8 cellular contexts compared by ENCODE assay signal in genomic region chr4:109730294-109731051, GRCh38. TPM values are rescaled to one million over a fixed set of nuclear protein-coding genes. Genes with fewer than 3 reads are reported as not detected.
DNase-seq lines count a peak whose midpoint lies in the region; ATAC-seq and TF ChIP-seq lines count a peak whose summit lies in the region.

No MANE protein-coding gene starts in this region.

- no peaks in the 10 kb centered on the region for H3K36me3 Mint-ChIP-seq in HFFc6 (ENCODE audit: low read depth)
- peaks cover 0 to 7% of the 10 kb centered on the region in 2 donors for H3K36me3 Mint-ChIP-seq in activated T-cell treated with anti-CD3 and anti-CD28 coated beads, Interleukin-2, amount 50 U/mL, for 72 hours (ENCODE audit: insufficient read depth in 2 of 2)
- no peaks in the 10 kb centered on the region for H3K36me3 Mint-ChIP-seq in neural crest cell (ENCODE audit: low read depth)

- ATAC-seq in Right ventricle myocardium inferior = peak; percentile 63
- ATAC-seq in activated T-cell treated with anti-CD3 and anti-CD28 coated beads, Interleukin-2, amount 50 U/mL, for 72 hours (replicated peaks in 1 of 2) = peak in 1 of 2 donors; percentile 35
- ATAC-seq in foreskin keratinocyte = peak; percentile 32

- peak overlapping the region; percentile 48 for H3K27ac ChIP-seq in foreskin keratinocyte

- peaks cover 4% of the 10 kb centered on the region for H3K4me1 ChIP-seq in foreskin keratinocyte

- H3K27ac Mint-ChIP-seq in HFFc6 = peak overlapping the region; percentile 86
- H3K27ac Mint-ChIP-seq in activated T-cell treated with anti-CD3 and anti-CD28 coated beads, Interleukin-2, amount 50 U/mL, for 72 hours = peak overlapping the region; percentile 21
- peak overlapping the region; percentile 36 for H3K27ac Mint-ChIP-seq in neural crest cell (ENCODE audit: unreplicated experiment)

- TF ChIP-seq CTCF in HFFc6 (IDR thresholded peaks at IDR 0.05) (no peak), foreskin keratinocyte (conservative IDR thresholded peaks at IDR 0.05) (no peak), neural crest cell (conservative IDR thresholded peaks at IDR 0.05) (no peak)

- no peaks in the 10 kb centered on the region for H3K27me3 ChIP-seq in foreskin keratinocyte

- H3K4me1 Mint-ChIP-seq in HFFc6 (ENCODE audit: low read depth) = peaks cover 36% of the 10 kb centered on the region
- peaks cover 28% of the 10 kb centered on the region for H3K4me1 Mint-ChIP-seq in activated T-cell treated with anti-CD3 and anti-CD28 coated beads, Interleukin-2, amount 50 U/mL, for 72 hours (ENCODE audit: low read depth)
- peaks cover 14% of the 10 kb centered on the region for H3K4me1 Mint-ChIP-seq in neural crest cell

- H3K4me3 Mint-ChIP-seq in HFFc6 (peak overlapping the region; percentile 90), neural crest cell (peak overlapping the region; percentile 91)
- H3K4me3 Mint-ChIP-seq in activated T-cell treated with anti-CD3 and anti-CD28 coated beads, Interleukin-2, amount 50 U/mL, for 72 hours = peak overlapping the region; percentile 84 to 86

- peak; percentile 72 for DNase-seq in Right ventricle myocardium inferior (ENCODE audit: missing footprints)
- no peak for DNase-seq in cardiac septum (ENCODE audit: low spot score)
- peak; percentile 31 for DNase-seq in HFFc6
- DNase-seq in M059J (ENCODE audit: low read depth) = peak; percentile 67
- no peak for DNase-seq in activated T-cell treated with anti-CD3 and anti-CD28 coated beads, Interleukin-2, amount 50 U/mL, for 72 hours
- peak; percentile 28 to 58 for DNase-seq in foreskin keratinocyte
- DNase-seq in neural crest cell (ENCODE audit: low read depth, low spot score) = peak; percentile 42
- DNase-seq in stimulated activated CD4-positive, alpha-beta T cell treated with anti-CD3 and anti-CD28 coated beads, Interleukin-4, amount 100 ng/mL, for 4 hours = no peak

- intact Hi-C loops in Right ventricle myocardium inferior (cut with DNase I) = loop anchor here (1.0 to 2.0 kb wide), 2 partner anchors 28 to 85 kb away; partner anchors contain the start of genes CASP6 and GAR1
- intact Hi-C loops in cardiac septum (cut with DNase I) = loop anchor here (5.0 kb wide), 1 partner anchor 72 kb away; the partner anchor contains the start of gene CFI

- H3K27me3 Mint-ChIP-seq in HFFc6 (ENCODE audit: insufficient read depth) = no peaks in the 10 kb centered on the region; the same call in 1 of the 2 replicates
- H3K27me3 Mint-ChIP-seq in activated T-cell treated with anti-CD3 and anti-CD28 coated beads, Interleukin-2, amount 50 U/mL, for 72 hours (ENCODE audit: low read depth) = no peaks in the 10 kb centered on the region
- H3K27me3 Mint-ChIP-seq in neural crest cell (ENCODE audit: low read depth) = peaks cover 32% of the 10 kb centered on the region

- H3K9me3 Mint-ChIP-seq in HFFc6 (no peaks in the 10 kb centered on the region), neural crest cell (no peaks in the 10 kb centered on the region)
- H3K9me3 Mint-ChIP-seq in activated T-cell treated with anti-CD3 and anti-CD28 coated beads, Interleukin-2, amount 50 U/mL, for 72 hours = no peaks in the 10 kb centered on the region

RNA-seq across cellular contexts. Expression of gene PLA2G12A, which starts 0.6 kb away (rescaled TPM):
- total RNA-seq in Right ventricle myocardium inferior (64.8 TPM), cardiac septum (37.7 TPM), foreskin keratinocyte (39.9 and 53.0 TPM in 2 replicates), neural crest cell (13.5 and 15.5 TPM in 2 replicates)
- total RNA-seq in HFFc6 (2021; fragmentation: NEBNext Ultra II Directional; extraction: Animal tissue kit (Norgen Biotek cat#: 25700)) = 10 to 100 TPM; 33.1 to 40.7 (median 38.1) TPM
- 25.8 and 44.1 TPM in 2 replicates for total RNA-seq in M059J (2014; rRNA removed; shearing (Covaris generic))
- 10 to 100 TPM; 14.7 to 19.5 TPM for total RNA-seq in activated T-cell treated with anti-CD3 and anti-CD28 coated beads, Interleukin-2, amount 50 U/mL, for 72 hours
- 32.6 and 45.7 TPM in 2 replicates for polyA plus RNA-seq in foreskin keratinocyte

RNA-seq across cellular contexts. Expression of gene CASP6, which starts 27.2 kb away (rescaled TPM):
- total RNA-seq in Right ventricle myocardium inferior (8.9 TPM), cardiac septum (3.8 TPM), foreskin keratinocyte (32.2 and 33.0 TPM in 2 replicates), neural crest cell (25.4 and 28.0 TPM in 2 replicates)
- total RNA-seq in HFFc6 (2021; fragmentation: NEBNext Ultra II Directional; extraction: Animal tissue kit (Norgen Biotek cat#: 25700)) = 10 to 100 TPM; 14.2 to 19.9 (median 16.3) TPM
- 28.6 and 54.1 TPM in 2 replicates for total RNA-seq in M059J (2014; rRNA removed; shearing (Covaris generic))
- 10 to 100 TPM; 25.1 to 30.3 TPM for total RNA-seq in activated T-cell treated with anti-CD3 and anti-CD28 coated beads, Interleukin-2, amount 50 U/mL, for 72 hours
- 31.6 and 33.1 TPM in 2 replicates for polyA plus RNA-seq in foreskin keratinocyte

Comparison
In these comparisons a context has a peak if more than half of its experiments do, and no peak if none do; other contexts are left out.
1. DNase-seq: peak in Right ventricle myocardium inferior (single experiment), HFFc6 (single experiment), M059J (single experiment), foreskin keratinocyte (2 of 2) and neural crest cell (single experiment); none in cardiac septum (single experiment), activated T-cell treated with anti-CD3 and anti-CD28 coated beads, Interleukin-2, amount 50 U/mL, for 72 hours (0 of 2) and stimulated activated CD4-positive, alpha-beta T cell treated with anti-CD3 and anti-CD28 coated beads, Interleukin-4, amount 100 ng/mL, for 4 hours (0 of 2).
2. H3K27ac Mint-ChIP-seq: peak in every context shown above with its lines; median percentile 86 in HFFc6; 36 in neural crest cell; 21 in activated T-cell treated with anti-CD3 and anti-CD28 coated beads, Interleukin-2, amount 50 U/mL, for 72 hours.
3. Peak in every context shown above with its lines, with median percentiles within 50 percentile points of each other: H3K4me3 Mint-ChIP-seq.